Comparison of ENCODE assay signal across 8 cellular contexts in the genomic region with DNA sequence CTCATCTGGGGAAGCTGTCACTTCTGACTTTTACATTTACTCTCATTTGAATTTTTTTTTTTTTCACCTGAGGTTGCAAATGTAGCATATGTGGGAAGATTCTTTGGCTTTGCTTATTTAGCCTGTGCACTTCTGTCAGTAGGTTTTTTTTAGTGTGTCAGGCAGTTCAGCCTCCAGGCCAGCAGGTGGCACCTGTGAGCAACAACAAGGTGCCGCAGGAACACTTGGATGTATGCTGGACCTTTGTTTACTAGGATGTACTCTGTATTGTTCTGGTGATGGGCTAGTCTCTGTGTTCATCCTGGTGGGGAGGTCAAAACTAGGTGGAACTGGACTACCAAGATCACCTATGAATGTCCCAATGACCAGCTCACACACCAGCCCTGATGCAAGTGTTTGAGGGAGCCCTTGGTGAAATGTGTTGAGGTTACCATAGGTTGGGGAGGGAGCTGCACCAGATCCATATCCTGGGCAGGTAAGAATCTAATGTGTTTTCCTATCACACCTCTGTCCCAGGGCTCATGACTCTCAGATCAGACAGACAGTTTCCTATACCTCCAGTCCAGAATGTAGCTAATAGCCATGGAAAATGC.
DNase-seq lines count a peak whose midpoint lies in the region; ATAC-seq, FAIRE-seq and TF ChIP-seq lines count a peak whose summit lies in the region.

No MANE protein-coding gene starts in this region.

- dilution Hi-C loops in keratinocyte (cut with MboI; ENCODE audit: extremely low pct_ligation_motif_present, low sequenced_read_pairs) = no loop called here

- DNase-seq in activated CD4-positive, alpha-beta T cell treated with anti-CD3 and anti-CD28 coated beads, Interleukin-2, amount 10 ng/mL, durations not matched to agents 7 days and 5 days = peak; percentile 15
- no peak for DNase-seq in activated CD4-positive, alpha-beta T cell treated with anti-CD3 and anti-CD28 coated beads for 1 hour
- DNase-seq in T1000 (lab: John Stamatoyannopoulos, UW) (peak; percentile 2), keratinocyte (ENCODE audit: low read depth, low spot score) (no peak), NCI-H524 treated with DMSO at 0.1 percent for 48 hours (lab: John Stamatoyannopoulos, UW) (no peak)
- no peak for DNase-seq in CD8-positive, alpha-beta memory T cell
- no peak for DNase-seq in activated T-helper 1 cell treated with anti-CD3 and anti-CD28 coated beads, Interleukin-12 subunit alpha, Interleukin-12 subunit beta, Interleukin-2, Interleukin-4 antibody, amounts not matched to agents 30 ng/mL and 10 ng/mL and 1 ng/mL, durations not matched to agents 14 hours and 24 hours and 36 hours (ENCODE audit: low spot score)

- H3K9me1 ChIP-seq in keratinocyte (ENCODE audit: control insufficient read depth, extremely low read depth, insufficient read depth, low read length) = no peaks in the 10 kb centered on the region

- no peaks in the 10 kb centered on the region for H3K27me3 Mint-ChIP-seq in activated CD4-positive, alpha-beta T cell treated with anti-CD3 and anti-CD28 coated beads, Interleukin-2, amount 10 ng/mL, durations not matched to agents 7 days and 5 days
- no peaks in the 10 kb centered on the region for H3K27me3 Mint-ChIP-seq in CD8-positive, alpha-beta memory T cell
- H3K27me3 Mint-ChIP-seq in activated T-helper 1 cell treated with anti-CD3 and anti-CD28 coated beads, Interleukin-12 subunit alpha, Interleukin-12 subunit beta, Interleukin-2, Interleukin-4 antibody, amounts not matched to agents 30 ng/mL and 10 ng/mL and 1 ng/mL, durations not matched to agents 14 hours and 24 hours and 36 hours (ENCODE audit: insufficient read depth) = no peaks in the 10 kb centered on the region

- no peak overlapping the region for H3K4me3 Mint-ChIP-seq in activated CD4-positive, alpha-beta T cell treated with anti-CD3 and anti-CD28 coated beads, Interleukin-2, amount 10 ng/mL, durations not matched to agents 7 days and 5 days
- H3K4me3 Mint-ChIP-seq in CD8-positive, alpha-beta memory T cell = no peak overlapping the region
- H3K4me3 Mint-ChIP-seq in activated T-helper 1 cell treated with anti-CD3 and anti-CD28 coated beads, Interleukin-12 subunit alpha, Interleukin-12 subunit beta, Interleukin-2, Interleukin-4 antibody, amounts not matched to agents 30 ng/mL and 10 ng/mL and 1 ng/mL, durations not matched to agents 14 hours and 24 hours and 36 hours = no peak overlapping the region

- CTCF ChIA-PET in activated CD4-positive, alpha-beta T cell treated with anti-CD3 and anti-CD28 coated beads, Interleukin-2, amount 10 ng/mL, durations not matched to agents 7 days and 5 days (lab: Charles Lee) = interaction anchor here (0.7 kb wide), 1 partner anchor 894 kb away, joined by 5 read pairs; no protein-coding TSS in a partner anchor
- CTCF ChIA-PET in CD8-positive, alpha-beta memory T cell (lab: Charles Lee) = no interaction called here

- no peak overlapping the region for H3K27ac Mint-ChIP-seq in activated CD4-positive, alpha-beta T cell treated with anti-CD3 and anti-CD28 coated beads, Interleukin-2, amount 10 ng/mL, durations not matched to agents 7 days and 5 days
- no peak overlapping the region for H3K27ac Mint-ChIP-seq in CD8-positive, alpha-beta memory T cell
- H3K27ac Mint-ChIP-seq in activated T-helper 1 cell treated with anti-CD3 and anti-CD28 coated beads, Interleukin-12 subunit alpha, Interleukin-12 subunit beta, Interleukin-2, Interleukin-4 antibody, amounts not matched to agents 30 ng/mL and 10 ng/mL and 1 ng/mL, durations not matched to agents 14 hours and 24 hours and 36 hours = no peak overlapping the region

- no peak overlapping the region for H3K4me3 ChIP-seq in keratinocyte (ENCODE audit: control insufficient read depth in 2 of 3, extremely low read depth in 1 of 3, insufficient read depth in 2 of 3, low read depth in 1 of 3, low read length in 3 of 3)
- H3K4me3 ChIP-seq in CD8-positive, alpha-beta memory T cell (ENCODE audit: low read length) = no peak overlapping the region

- peak; percentile 45 to 59 (median 47) for TF ChIP-seq CTCF in keratinocyte (optimal IDR thresholded peaks at IDR 0.05 in 1 of 3, IDR thresholded peaks at IDR 0.05 in 1 of 3, conservative IDR thresholded peaks at IDR 0.05 in 1 of 3; ENCODE audit: extremely low read depth in 1 of 3, insufficient read depth in 2 of 3, low read length in 3 of 3)

- no peaks in the 10 kb centered on the region for H3K36me3 Mint-ChIP-seq in activated CD4-positive, alpha-beta T cell treated with anti-CD3 and anti-CD28 coated beads, Interleukin-2, amount 10 ng/mL, durations not matched to agents 7 days and 5 days (ENCODE audit: low read depth)
- no peaks in the 10 kb centered on the region for H3K36me3 Mint-ChIP-seq in CD8-positive, alpha-beta memory T cell
- H3K36me3 Mint-ChIP-seq in activated T-helper 1 cell treated with anti-CD3 and anti-CD28 coated beads, Interleukin-12 subunit alpha, Interleukin-12 subunit beta, Interleukin-2, Interleukin-4 antibody, amounts not matched to agents 30 ng/mL and 10 ng/mL and 1 ng/mL, durations not matched to agents 14 hours and 24 hours and 36 hours (ENCODE audit: low read depth) = no peaks in the 10 kb centered on the region

- H3K27me3 ChIP-seq in keratinocyte (ENCODE audit: control insufficient read depth, extremely low read depth, insufficient read depth, low read length) = no peaks in the 10 kb centered on the region
- H3K27me3 ChIP-seq in CD8-positive, alpha-beta memory T cell (ENCODE audit: insufficient read depth, low read length, poor library complexity, severe bottlenecking) = no peaks in the 10 kb centered on the region

- H3K9me3 Mint-ChIP-seq in activated CD4-positive, alpha-beta T cell treated with anti-CD3 and anti-CD28 coated beads, Interleukin-2, amount 10 ng/mL, durations not matched to agents 7 days and 5 days = peaks cover 5% of the 10 kb centered on the region
- H3K9me3 Mint-ChIP-seq in CD8-positive, alpha-beta memory T cell = peaks cover 8 to 38% (median 14%) of the 10 kb centered on the region in 5 donors
- H3K9me3 Mint-ChIP-seq in activated T-helper 1 cell treated with anti-CD3 and anti-CD28 coated beads, Interleukin-12 subunit alpha, Interleukin-12 subunit beta, Interleukin-2, Interleukin-4 antibody, amounts not matched to agents 30 ng/mL and 10 ng/mL and 1 ng/mL, durations not matched to agents 14 hours and 24 hours and 36 hours = peaks cover 26% of the 10 kb centered on the region

- H2AFZ ChIP-seq in keratinocyte (ENCODE audit: control insufficient read depth, low read length) = no peak overlapping the region

- intact Hi-C loops in activated T-helper 1 cell treated with anti-CD3 and anti-CD28 coated beads, Interleukin-12 subunit alpha, Interleukin-12 subunit beta, Interleukin-2, Interleukin-4 antibody, amounts not matched to agents 30 ng/mL and 10 ng/mL and 1 ng/mL, durations not matched to agents 14 hours and 24 hours and 36 hours (cut with micrococcal nuclease) = no loop called here

- no peaks in the 10 kb centered on the region for H3K4me1 ChIP-seq in keratinocyte (ENCODE audit: control insufficient read depth, extremely low read depth, insufficient read depth, low read length)
- no peaks in the 10 kb centered on the region for H3K4me1 ChIP-seq in CD8-positive, alpha-beta memory T cell (ENCODE audit: insufficient read depth, low read length)

- H4K20me1 ChIP-seq in keratinocyte (ENCODE audit: control insufficient read depth, extremely low read depth, insufficient read depth, low read length) = no peaks in the 10 kb centered on the region

- H3K9ac ChIP-seq in keratinocyte (ENCODE audit: control insufficient read depth, extremely low read depth, insufficient read depth, low read length) = no peak overlapping the region

- no peaks in the 10 kb centered on the region for H3K4me1 Mint-ChIP-seq in activated CD4-positive, alpha-beta T cell treated with anti-CD3 and anti-CD28 coated beads, Interleukin-2, amount 10 ng/mL, durations not matched to agents 7 days and 5 days
- no peaks in the 10 kb centered on the region for H3K4me1 Mint-ChIP-seq in CD8-positive, alpha-beta memory T cell
- no peaks in the 10 kb centered on the region for H3K4me1 Mint-ChIP-seq in activated T-helper 1 cell treated with anti-CD3 and anti-CD28 coated beads, Interleukin-12 subunit alpha, Interleukin-12 subunit beta, Interleukin-2, Interleukin-4 antibody, amounts not matched to agents 30 ng/mL and 10 ng/mL and 1 ng/mL, durations not matched to agents 14 hours and 24 hours and 36 hours (ENCODE audit: low read depth)

- peak; percentile 78 for ATAC-seq in HG02852 (IDR thresholded peaks at IDR 0.05; ENCODE audit: unreplicated experiment)

- no peak for FAIRE-seq in keratinocyte (lab: Jason Lieb, UNC)

- no peak overlapping the region for H3K4me2 ChIP-seq in keratinocyte (ENCODE audit: control insufficient read depth, extremely low read depth, insufficient read depth, low read depth, low read length)

- no peaks in the 10 kb centered on the region for H3K79me2 ChIP-seq in keratinocyte (ENCODE audit: control insufficient read depth, insufficient read depth, low read length)

- H3K9me3 ChIP-seq in keratinocyte (ENCODE audit: control insufficient read depth, low read depth, low read length) = peaks cover 2% of the 10 kb centered on the region
- no peaks in the 10 kb centered on the region for H3K9me3 ChIP-seq in CD8-positive, alpha-beta memory T cell (ENCODE audit: low read length)

- POLR2A ChIA-PET in activated CD4-positive, alpha-beta T cell treated with anti-CD3 and anti-CD28 coated beads, Interleukin-2, amount 10 ng/mL, durations not matched to agents 7 days and 5 days (lab: Charles Lee) = no interaction called here
- POLR2A ChIA-PET in CD8-positive, alpha-beta memory T cell (lab: Charles Lee) = no interaction called here

- no peaks in the 10 kb centered on the region for H3K36me3 ChIP-seq in keratinocyte (ENCODE audit: control insufficient read depth in 2 of 2, extremely low read depth in 1 of 2, insufficient read depth in 2 of 2, low read length in 2 of 2)
- H3K36me3 ChIP-seq in CD8-positive, alpha-beta memory T cell (ENCODE audit: insufficient read depth, low read length) = no peaks in the 10 kb centered on the region

- H3K27ac ChIP-seq in keratinocyte (ENCODE audit: control insufficient read depth, insufficient read depth, low read length) = no peak overlapping the region
- H3K27ac ChIP-seq in CD8-positive, alpha-beta memory T cell (ENCODE audit: low read depth, low read length) = no peak overlapping the region

Comparison
In these comparisons a context has a peak if more than half of its experiments do, and no peak if none do; other contexts are left out.
1. DNase-seq: peak in activated CD4-positive, alpha-beta T cell treated with anti-CD3 and anti-CD28 coated beads, Interleukin-2, amount 10 ng/mL, durations not matched to agents 7 days and 5 days (single experiment) and T1000 (single experiment); none in activated CD4-positive, alpha-beta T cell treated with anti-CD3 and anti-CD28 coated beads for 1 hour (single experiment), keratinocyte (single experiment), CD8-positive, alpha-beta memory T cell (0 of 5), activated T-helper 1 cell treated with anti-CD3 and anti-CD28 coated beads, Interleukin-12 subunit alpha, Interleukin-12 subunit beta, Interleukin-2, Interleukin-4 antibody, amounts not matched to agents 30 ng/mL and 10 ng/mL and 1 ng/mL, durations not matched to agents 14 hours and 24 hours and 36 hours (single experiment) and NCI-H524 treated with DMSO at 0.1 percent for 48 hours (single experiment).